In genomic region chr3:123735456-123735855, GRCh38 we compare ENCODE assay signal across 36 cellular contexts.
"Had no signal": no experiment of that assay in that cellular context is flagged by ENCODE, and none has a peak within 500 bp of the region (broad histone marks: within the 10 kb centered on the region; RNA-seq: fewer than 3 reads in every experiment).

No MANE protein-coding gene starts in this region.

- H3K4me3 ChIP-seq: adrenal gland, cardiac muscle cell, colonic mucosa, gastroesophageal sphincter, neural progenitor cell, right lobe of liver, skin epidermis, testis, transverse colon had no signal

- DNase-seq: activated CD4-positive, alpha-beta T cell treated with anti-CD3 and anti-CD28 coated beads for 48 hours; activated CD4-positive, alpha-beta T cell treated with anti-CD3 and anti-CD28 coated beads, Interleukin-2, amount 50 U/mL, for 48 hours; activated CD8-positive, alpha-beta memory T cell treated with anti-CD3 and anti-CD28 coated beads, Interleukin-2, amount 50 U/mL, for 4 hours; activated T-cell treated with anti-CD3 and anti-CD28 coated beads, Interleukin-2, amount 50 U/mL, for 24 hours; adrenal gland; aorta; cerebellar nuclear complex; colonic mucosa; effector CD8-positive, alpha-beta T cell; head of caudate nucleus; hippocampal formation; kidney; left colon; mammary epithelial cell; naive B cell; occipital lobe; posterior cingulate gyrus; right lobe of liver; stimulated activated CD4-positive, alpha-beta T cell treated with anti-CD3 and anti-CD28 coated beads, Interleukin-12 subunit alpha, Interleukin-12 subunit beta, amount 100 ng/mL, for 4 hours; stimulated activated CD4-positive, alpha-beta T cell treated with anti-CD3 and anti-CD28 coated beads, Interleukin-4, amount 100 ng/mL, for 1 hour; stimulated activated naive CD8-positive, alpha-beta T cell treated with anti-CD3 and anti-CD28 coated beads, Interleukin-15, Interleukin-2, amounts not matched to agents 100 U/mL and 50 U/mL, for 24 hours; T-helper 17 cell; T1000; testis; transverse colon; WERI-Rb-1 had no signal

- H3K36me3 Mint-ChIP-seq: activated naive CD4-positive, alpha-beta T cell treated with anti-CD3 and anti-CD28 coated beads, Interleukin-2, amount 50 U/mL, for 72 hours; brain; mesothelial cell of epicardium; naive B cell had no signal

- H3K36me3 ChIP-seq: adrenal gland, cardiac muscle cell, colonic mucosa, neural progenitor cell, transverse colon, WERI-Rb-1 had no signal

- H3K9me3 Mint-ChIP-seq: activated naive CD4-positive, alpha-beta T cell treated with anti-CD3 and anti-CD28 coated beads, Interleukin-2, amount 50 U/mL, for 72 hours; activated T-cell treated with anti-CD3 and anti-CD28 coated beads, Interleukin-2, amount 50 U/mL, for 24 hours; activated T-helper 17 cell treated with anti-CD3 and anti-CD28 coated beads, Interleukin-2, amount 50 U/mL, for 72 hours; brain; mesothelial cell of epicardium; naive B cell; neural progenitor cell had no signal

- H3K27me3 ChIP-seq: adrenal gland, colonic mucosa, gastroesophageal sphincter, neural progenitor cell, right lobe of liver, testis, transverse colon had no signal

- H3K27ac Mint-ChIP-seq: activated T-cell treated with anti-CD3 and anti-CD28 coated beads, Interleukin-2, amount 50 U/mL, for 24 hours; activated T-helper 17 cell treated with anti-CD3 and anti-CD28 coated beads, Interleukin-2, amount 50 U/mL, for 72 hours; brain; mesothelial cell of epicardium; neural progenitor cell; T-helper 17 cell had no signal

- H3K4me1 Mint-ChIP-seq: activated T-helper 17 cell treated with anti-CD3 and anti-CD28 coated beads, Interleukin-2, amount 50 U/mL, for 72 hours; brain; naive B cell; T-helper 17 cell had no signal

- H3K4me2 ChIP-seq: neural progenitor cell had no signal

- H3K9ac ChIP-seq: neural progenitor cell had no signal

- FAIRE-seq: endometrium, kidney had no signal

- H3K27ac ChIP-seq: adrenal gland, cardiac muscle cell, colonic mucosa, gastroesophageal sphincter, neural progenitor cell, right lobe of liver, testis, transverse colon, WERI-Rb-1 had no signal

- H3K9me3 ChIP-seq: adrenal gland, colonic mucosa, gastroesophageal sphincter, right lobe of liver, testis, transverse colon had no signal

- ATAC-seq: activated CD4-positive, CD25-positive, alpha-beta regulatory T cell treated with anti-CD3 and anti-CD28 coated beads, Interleukin-2, amount 50 U/mL, for 24 hours; activated naive CD4-positive, alpha-beta T cell treated with anti-CD3 and anti-CD28 coated beads, Interleukin-2, amount 50 U/mL, for 72 hours; activated T-helper 17 cell treated with anti-CD3 and anti-CD28 coated beads, Interleukin-2, amount 50 U/mL, for 72 hours; gastroesophageal sphincter; left colon; right lobe of liver; stimulated activated naive CD8-positive, alpha-beta T cell treated with anti-CD3 and anti-CD28 coated beads, Interleukin-15, Interleukin-2, amounts not matched to agents 100 U/mL and 50 U/mL, for 24 hours; T-helper 17 cell had no signal

- H3K4me3 Mint-ChIP-seq: activated T-cell treated with anti-CD3 and anti-CD28 coated beads, Interleukin-2, amount 50 U/mL, for 24 hours; activated T-helper 17 cell treated with anti-CD3 and anti-CD28 coated beads, Interleukin-2, amount 50 U/mL, for 72 hours; brain; mesothelial cell of epicardium; naive B cell; neural progenitor cell; T-helper 17 cell had no signal

- H2AFZ ChIP-seq: neural progenitor cell had no signal

- H3K27me3 Mint-ChIP-seq: naive B cell had no signal

- H3K4me1 ChIP-seq: adrenal gland, colonic mucosa, neural progenitor cell, right lobe of liver, testis had no signal
